Comparison of ENCODE assay signal across 21 cellular contexts in genomic region chr4:172169871-172170270, GRCh38.
"Had no signal": no experiment of that assay in that cellular context is flagged by ENCODE, and none has a peak within 500 bp of the region (broad histone marks: within the 10 kb centered on the region; RNA-seq: fewer than 3 reads in every experiment).

No MANE protein-coding gene starts in this region.

- FAIRE-seq: small intestine had no signal

- H3K9me3 ChIP-seq: esophagus squamous epithelium, psoas muscle, right lobe of liver, suprapubic skin, transverse colon, vagina had no signal

- ATAC-seq: activated CD8-positive, alpha-beta T cell treated with anti-CD3 and anti-CD28 coated beads, Interleukin-2, amount 10 ng/mL, durations not matched to agents 7 days and 5 days; effector memory CD8-positive, alpha-beta T cell; naive thymus-derived CD8-positive, alpha-beta T cell; psoas muscle; right lobe of liver; stimulated activated naive CD8-positive, alpha-beta T cell treated with anti-CD3 and anti-CD28 coated beads, Interleukin-15, amount 100 ng/mL, for 72 hours had no signal

- H3K4me3 ChIP-seq: cardiac muscle cell, esophagus squamous epithelium, psoas muscle, right lobe of liver, suprapubic skin, transverse colon, vagina had no signal

- DNase-seq: activated CD4-positive, alpha-beta T cell treated with anti-CD3 and anti-CD28 coated beads, Interleukin-2, amount 10 ng/mL, durations not matched to agents 24 days and 14 days; activated CD4-positive, CD25-positive, alpha-beta regulatory T cell; activated CD8-positive, alpha-beta memory T cell treated with anti-CD3 and anti-CD28 coated beads, Interleukin-2, amount 50 U/mL, for 48 hours; activated CD8-positive, alpha-beta T cell treated with anti-CD3 and anti-CD28 coated beads, Interleukin-2, amount 10 ng/mL, durations not matched to agents 7 days and 5 days; activated effector memory CD4-positive, alpha-beta T cell treated with Interleukin-2 at 50 U/mL for 16 hours; activated naive CD4-positive, alpha-beta T cell treated with anti-CD3 and anti-CD28 coated beads, Interleukin-2, amount 50 U/mL, for 16 hours; activated T-cell treated with anti-CD3 and anti-CD28 coated beads, Interleukin-2, amount 50 U/mL, for 48 hours; effector memory CD8-positive, alpha-beta T cell; esophagus squamous epithelium; naive thymus-derived CD8-positive, alpha-beta T cell; psoas muscle; right lobe of liver; small intestine; stimulated activated CD4-positive, alpha-beta T cell treated with anti-CD3 and anti-CD28 coated beads, Interleukin-4, amount 100 ng/mL, for 1 hour; stimulated activated naive CD8-positive, alpha-beta T cell treated with anti-CD3 and anti-CD28 coated beads, Interleukin-15, amount 100 ng/mL, for 72 hours; T-helper 1 cell; T-helper 9 cell; transverse colon had no signal

- H3K4me1 ChIP-seq: esophagus squamous epithelium, psoas muscle, right lobe of liver, suprapubic skin, transverse colon, vagina had no signal

- H3K4me3 Mint-ChIP-seq: activated CD4-positive, alpha-beta T cell treated with anti-CD3 and anti-CD28 coated beads, Interleukin-2, amount 10 ng/mL, durations not matched to agents 24 days and 14 days; activated CD8-positive, alpha-beta T cell treated with anti-CD3 and anti-CD28 coated beads, Interleukin-2, amount 10 ng/mL, durations not matched to agents 7 days and 5 days; effector memory CD8-positive, alpha-beta T cell; naive thymus-derived CD8-positive, alpha-beta T cell; stimulated activated naive CD8-positive, alpha-beta T cell treated with anti-CD3 and anti-CD28 coated beads, Interleukin-15, amount 100 ng/mL, for 72 hours had no signal

- H3K36me3 ChIP-seq: cardiac muscle cell, esophagus squamous epithelium, right lobe of liver, suprapubic skin, transverse colon, vagina had no signal

- H3K36me3 Mint-ChIP-seq: naive thymus-derived CD8-positive, alpha-beta T cell had no signal

- H3K27ac Mint-ChIP-seq: activated CD4-positive, alpha-beta T cell treated with anti-CD3 and anti-CD28 coated beads, Interleukin-2, amount 10 ng/mL, durations not matched to agents 24 days and 14 days; activated CD8-positive, alpha-beta T cell treated with anti-CD3 and anti-CD28 coated beads, Interleukin-2, amount 10 ng/mL, durations not matched to agents 7 days and 5 days; effector memory CD8-positive, alpha-beta T cell; naive thymus-derived CD8-positive, alpha-beta T cell; stimulated activated naive CD8-positive, alpha-beta T cell treated with anti-CD3 and anti-CD28 coated beads, Interleukin-15, amount 100 ng/mL, for 72 hours had no signal

- H3K27me3 Mint-ChIP-seq: activated CD4-positive, alpha-beta T cell treated with anti-CD3 and anti-CD28 coated beads, Interleukin-2, amount 10 ng/mL, durations not matched to agents 24 days and 14 days; effector memory CD8-positive, alpha-beta T cell; naive thymus-derived CD8-positive, alpha-beta T cell; stimulated activated naive CD8-positive, alpha-beta T cell treated with anti-CD3 and anti-CD28 coated beads, Interleukin-15, amount 100 ng/mL, for 72 hours had no signal

- H3K4me1 Mint-ChIP-seq: activated CD4-positive, alpha-beta T cell treated with anti-CD3 and anti-CD28 coated beads, Interleukin-2, amount 10 ng/mL, durations not matched to agents 24 days and 14 days; naive thymus-derived CD8-positive, alpha-beta T cell; stimulated activated naive CD8-positive, alpha-beta T cell treated with anti-CD3 and anti-CD28 coated beads, Interleukin-15, amount 100 ng/mL, for 72 hours had no signal

- H3K27me3 ChIP-seq: cardiac muscle cell, esophagus squamous epithelium, right lobe of liver, suprapubic skin, transverse colon, vagina had no signal

- H3K27ac ChIP-seq: cardiac muscle cell, esophagus squamous epithelium, psoas muscle, right lobe of liver, suprapubic skin, transverse colon, vagina had no signal

- H3K9me3 Mint-ChIP-seq: activated CD4-positive, alpha-beta T cell treated with anti-CD3 and anti-CD28 coated beads, Interleukin-2, amount 10 ng/mL, durations not matched to agents 24 days and 14 days had no signal
